Comparison of ENCODE assay signal across 9 cellular contexts in genomic region chr2:173286153-173286809, GRCh38.
DNase-seq lines count a peak whose midpoint lies in the region; ATAC-seq and TF ChIP-seq lines count a peak whose summit lies in the region.
"Had no signal": no experiment of that assay in that cellular context is flagged by ENCODE, and none has a peak within 500 bp of the region (broad histone marks: within the 10 kb centered on the region; RNA-seq: fewer than 3 reads in every experiment).

No MANE protein-coding gene starts in this region.

- H3K4me1 Mint-ChIP-seq in T-helper 17 cell = peaks cover 9% of the 10 kb centered on the region

- no peak overlapping the region for H3K27ac Mint-ChIP-seq in T-helper 17 cell

- no peaks in the 10 kb centered on the region for H3K27me3 ChIP-seq in DOHH2 (ENCODE audit: control insufficient read depth, low read length)

- H3F3A ChIP-seq in DOHH2 (ENCODE audit: control insufficient read depth, insufficient read depth) = no peaks in the 10 kb centered on the region

- H3K79me2 ChIP-seq in DOHH2 (ENCODE audit: control insufficient read depth, low read length) = no peaks in the 10 kb centered on the region

- H3K9me2 ChIP-seq in DOHH2 (replicated peaks; ENCODE audit: control insufficient read depth, low read length) = no peaks in the 10 kb centered on the region

- H3K36me3 Mint-ChIP-seq in T-helper 17 cell (ENCODE audit: low read depth) = no peaks in the 10 kb centered on the region

- H3K27ac ChIP-seq in DOHH2 (ENCODE audit: low read depth, low read length) = no peak overlapping the region

- peak overlapping the region; percentile 32 for H3K4me3 ChIP-seq in DOHH2 (ENCODE audit: low read length)

- no peaks in the 10 kb centered on the region for H3K9me3 ChIP-seq in DOHH2 (ENCODE audit: control insufficient read depth, insufficient read depth, low read length)
- no peaks in the 10 kb centered on the region for H3K9me3 ChIP-seq in T-helper 17 cell (ENCODE audit: control insufficient read depth, low read length, poor library complexity, severe bottlenecking)

- in situ Hi-C loops in G401 (cut with HindIII; ENCODE audit: low sequenced_read_pairs) = no loop called here

- H3K4me1 ChIP-seq in DOHH2 (ENCODE audit: control insufficient read depth, low read length) = peaks cover 25% of the 10 kb centered on the region

- peak; percentile 55 for ATAC-seq in GM19025 (IDR thresholded peaks at IDR 0.05; ENCODE audit: low read depth, unreplicated experiment)
- ATAC-seq in HG03039 (IDR thresholded peaks at IDR 0.05; ENCODE audit: unreplicated experiment) = peak; percentile 67
- peak; percentile 18 for ATAC-seq in T-helper 17 cell
- no peak for ATAC-seq in HG03097 (IDR thresholded peaks at IDR 0.05; ENCODE audit: low FRiP score, unreplicated experiment)

- no peaks in the 10 kb centered on the region for H4K20me1 ChIP-seq in DOHH2 (ENCODE audit: control insufficient read depth, insufficient read depth, low read depth, low read length)

- peaks cover 4% of the 10 kb centered on the region for H3K27me3 Mint-ChIP-seq in T-helper 17 cell

- no peaks in the 10 kb centered on the region for H3K36me3 ChIP-seq in DOHH2 (ENCODE audit: control insufficient read depth, low read length)

- H3K4me2 ChIP-seq in DOHH2 (ENCODE audit: low read length) = peak overlapping the region; percentile 53

- H3K4me3 Mint-ChIP-seq in T-helper 17 cell = no peak overlapping the region

- DNase-seq in T-helper 17 cell (no peak), COLO829 (ENCODE audit: low spot score) (no peak), G401 (ENCODE audit: low spot score) (no peak)
- DNase-seq in NK-92 treated with Interleukin-12 subunit alpha and Interleukin-12 subunit beta, amount 100 ng/mL, for 24 hours (lab: John Stamatoyannopoulos, UW) = no peak
- DNase-seq: central memory CD4-positive, alpha-beta T cell had no signal

- TF ChIP-seq CTCF in DOHH2 (IDR thresholded peaks at IDR 0.05; ENCODE audit: low read depth, low read length, poor library complexity, severe bottlenecking) = peak; percentile 68
